Comparison of ENCODE assay signal across 9 cellular contexts in the genomic region with DNA sequence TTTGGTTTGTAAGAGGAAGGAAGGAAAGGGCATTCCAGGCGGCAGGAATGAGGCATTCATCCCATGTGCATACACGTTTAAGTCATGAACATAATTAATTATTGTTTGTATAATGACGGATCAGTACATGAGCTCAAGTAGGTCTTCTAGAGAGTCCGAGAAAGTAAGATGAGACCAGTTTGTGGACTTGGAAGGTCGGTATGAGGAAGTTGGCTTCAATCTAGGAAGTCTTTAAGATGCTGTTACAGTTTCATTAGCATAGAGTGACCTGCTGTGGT. TPM values are rescaled to one million over a fixed set of nuclear protein-coding genes. Genes with fewer than 3 reads are reported as not detected.
DNase-seq lines count a peak whose midpoint lies in the region; ATAC-seq lines count a peak whose summit lies in the region.
"Had no signal": no experiment of that assay in that cellular context is flagged by ENCODE, and none has a peak within 500 bp of the region (broad histone marks: within the 10 kb centered on the region; RNA-seq: fewer than 3 reads in every experiment).

No MANE protein-coding gene starts in this region.

- H3K27ac ChIP-seq in effector memory CD4-positive, alpha-beta T cell (ENCODE audit: insufficient read depth, low read length, poor library complexity, severe bottlenecking), result no peak overlapping the region

- in situ Hi-C loops in Caki2 (cut with HindIII; ENCODE audit: low pct_unique_long_range_greater_than_20kb, low sequenced_read_pairs), result no loop called here
- in situ Hi-C loops in KBM-7 (cut with MboI; ENCODE audit: low pct_unique_long_range_greater_than_20kb, low sequenced_read_pairs), result no loop called here

- DNase-seq in Caki2 (ENCODE audit: low read depth) (peak; percentile 65), KBM-7 (peak; percentile 44), adipocyte (ENCODE audit: low read depth) (peak; percentile 28), LoVo (ENCODE audit: low spot score) (no peak)
- no peak for DNase-seq in naive thymus-derived CD8-positive, alpha-beta T cell
- DNase-seq in effector memory CD4-positive, alpha-beta T cell, result no peak
- DNase-seq: NCI-H2081 had no signal

- H3K9me3 Mint-ChIP-seq in naive thymus-derived CD8-positive, alpha-beta T cell, result no peaks in the 10 kb centered on the region

- H3K9ac ChIP-seq in adipocyte (ENCODE audit: low read length), result no peak overlapping the region

- peak overlapping the region; percentile 31 to 92 (median 90) for H3K4me3 Mint-ChIP-seq in naive thymus-derived CD8-positive, alpha-beta T cell

- H3K4me3 ChIP-seq in adipocyte (ENCODE audit: low read length), result peak overlapping the region; percentile 86
- H3K4me3 ChIP-seq in effector memory CD4-positive, alpha-beta T cell (ENCODE audit: insufficient read depth, low read depth, low read length, poor library complexity, severe bottlenecking), result no peak overlapping the region

- H3K27me3 ChIP-seq in adipocyte (replicated peaks; ENCODE audit: control insufficient read depth, insufficient read depth, low read length), result no peaks in the 10 kb centered on the region
- H3K27me3 ChIP-seq in effector memory CD4-positive, alpha-beta T cell (replicated peaks; ENCODE audit: control insufficient read depth, insufficient read depth, low read length, poor library complexity, severe bottlenecking), result no peaks in the 10 kb centered on the region

- H3K27ac Mint-ChIP-seq in naive thymus-derived CD8-positive, alpha-beta T cell, result peak overlapping the region in 8 of 10 donors; percentile 0 to 96 (median 37)

- no peaks in the 10 kb centered on the region for H3K36me3 ChIP-seq in adipocyte (ENCODE audit: control insufficient read depth, insufficient read depth, low read length, severe bottlenecking)
- H3K36me3 ChIP-seq in effector memory CD4-positive, alpha-beta T cell (ENCODE audit: control insufficient read depth, insufficient read depth, low read length), result no peaks in the 10 kb centered on the region

- H3K36me3 Mint-ChIP-seq in naive thymus-derived CD8-positive, alpha-beta T cell, result peaks cover 0 to 3% (median 0%) of the 10 kb centered on the region in 3 donors

- peaks cover 30% of the 10 kb centered on the region for H3K4me1 ChIP-seq in adipocyte (ENCODE audit: control insufficient read depth, insufficient read depth, low read length)
- peaks cover 20% of the 10 kb centered on the region for H3K4me1 ChIP-seq in effector memory CD4-positive, alpha-beta T cell (ENCODE audit: control insufficient read depth, insufficient read depth, low read length, poor library complexity, severe bottlenecking)

- H3K4me1 Mint-ChIP-seq in naive thymus-derived CD8-positive, alpha-beta T cell, result peaks cover 30 to 73% (median 62%) of the 10 kb centered on the region in 4 donors

- POLR2A ChIA-PET in naive thymus-derived CD8-positive, alpha-beta T cell (lab: Charles Lee), result interaction anchor here (1.7 kb wide), 1 partner anchor 273 kb away, joined by 4 read pairs; no protein-coding TSS in a partner anchor

- H3K9me3 ChIP-seq in adipocyte (ENCODE audit: control insufficient read depth, low read length), result no peaks in the 10 kb centered on the region
- H3K9me3 ChIP-seq in effector memory CD4-positive, alpha-beta T cell (ENCODE audit: control insufficient read depth, low read length), result no peaks in the 10 kb centered on the region

- ATAC-seq in naive thymus-derived CD8-positive, alpha-beta T cell, result no peak
- ATAC-seq in HG03139 (IDR thresholded peaks at IDR 0.05; ENCODE audit: unreplicated experiment) (no peak), GM18867 (IDR thresholded peaks at IDR 0.05; ENCODE audit: unreplicated experiment) (no peak)

- H3K27me3 Mint-ChIP-seq in naive thymus-derived CD8-positive, alpha-beta T cell, result no peaks in the 10 kb centered on the region

RNA-seq across cellular contexts. Expression of a gene that starts 2.1 kb away (rescaled TPM):
- total RNA-seq in Caki2 (2014; rRNA removed; shearing (Covaris generic); ENCODE audit: low replicate concordance), result 8.2 and 13.5 TPM in 2 replicates
- 10 to 100 TPM; 12.8 TPM for total RNA-seq in naive thymus-derived CD8-positive, alpha-beta T cell
- 1 to 10 TPM; 3.1 to 3.5 (median 3.5) TPM for polyA plus RNA-seq in naive thymus-derived CD8-positive, alpha-beta T cell

RNA-seq across cellular contexts. Expression of a gene that starts 2.6 kb away (rescaled TPM):
- 3.9 and 14.2 TPM in 2 replicates for total RNA-seq in Caki2 (2014; rRNA removed; shearing (Covaris generic); ENCODE audit: low replicate concordance)
- 10 to 100 TPM; 25.1 to 25.2 TPM for total RNA-seq in naive thymus-derived CD8-positive, alpha-beta T cell
- 1 to 10 TPM; 6.2 to 9.7 (median 7.6) TPM for polyA plus RNA-seq in naive thymus-derived CD8-positive, alpha-beta T cell

Comparison
In these comparisons a context has a peak if more than half of its experiments do, and no peak if none do; other contexts are left out.
1. DNase-seq: peak in Caki2 (single experiment), KBM-7 (single experiment) and adipocyte (single experiment); none in naive thymus-derived CD8-positive, alpha-beta T cell (0 of 10), LoVo (single experiment) and effector memory CD4-positive, alpha-beta T cell (0 of 3).